ENCODE assay signal across 15 cellular contexts in the genomic region with DNA sequence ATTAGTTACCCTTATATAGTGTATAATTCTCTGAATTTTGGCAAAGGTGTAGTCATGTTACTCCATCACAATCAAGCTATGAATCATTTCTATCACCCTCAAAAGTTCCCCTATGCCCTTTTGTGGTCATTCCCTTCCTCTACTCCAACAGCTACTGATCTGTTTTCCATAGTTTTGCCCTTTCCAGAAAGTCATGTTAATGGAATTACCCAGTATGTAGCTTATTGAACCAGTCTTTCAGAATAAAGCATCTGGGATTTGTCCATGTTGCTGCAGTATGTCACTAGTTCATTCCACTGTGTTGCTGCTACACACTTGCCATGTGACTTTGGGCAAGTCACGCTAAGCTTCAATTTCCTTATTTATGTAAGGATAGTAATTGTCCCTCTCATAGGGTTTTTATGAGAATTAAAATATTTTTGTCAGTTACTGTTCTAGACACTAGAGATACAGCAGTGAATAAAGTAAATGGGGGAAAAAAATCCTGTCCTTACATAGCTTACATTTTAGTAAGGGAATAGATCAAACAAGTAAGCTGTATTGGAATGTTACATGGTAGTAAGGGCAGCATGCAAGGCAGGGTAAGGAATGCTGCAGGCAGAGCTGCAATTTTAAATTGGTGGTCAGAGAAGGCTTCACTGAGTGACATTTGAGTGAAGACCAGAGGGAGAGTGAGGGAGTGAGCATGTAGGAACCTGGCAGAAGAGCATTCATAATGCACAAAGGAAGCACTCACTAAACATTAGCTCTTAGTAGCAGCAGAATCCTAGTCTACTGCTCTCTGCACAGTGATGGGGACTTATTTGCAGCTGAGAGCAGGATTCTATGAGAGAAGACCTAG.
A peak's percentile ranks its signal among the peaks of the same experiment; 100 is the strongest.
DNase-seq lines count a peak whose midpoint lies in the region; ATAC-seq, FAIRE-seq and TF ChIP-seq lines count a peak whose summit lies in the region.
"Had no signal": no experiment of that assay in that cellular context is flagged by ENCODE, and none has a peak within 500 bp of the region (broad histone marks: within the 10 kb centered on the region; RNA-seq: fewer than 3 reads in every experiment).

No MANE protein-coding gene starts in this region.

- H3K9me3 Mint-ChIP-seq in HFFc6, result peaks cover 3% of the 10 kb centered on the region
- H3K9me3 Mint-ChIP-seq: natural killer cell treated with Interleukin-12 subunit alpha and Interleukin-12 subunit beta and Interleukin-15 and Interleukin-18, amount 100 ng/mL, for 72 hours had no signal

- TF ChIP-seq CTCF in HFFc6 (IDR thresholded peaks at IDR 0.05), result no peak
- no peak for TF ChIP-seq CTCF in lower lobe of right lung (IDR thresholded peaks at IDR 0.05)

- no peak overlapping the region for H3K4me3 ChIP-seq in lower lobe of right lung

- no peaks in the 10 kb centered on the region for H3K27me3 Mint-ChIP-seq in HFFc6 (ENCODE audit: insufficient read depth)

- H3K36me3 Mint-ChIP-seq in HFFc6 (ENCODE audit: low read depth), result peaks cover 5% of the 10 kb centered on the region
- H3K36me3 Mint-ChIP-seq: natural killer cell treated with Interleukin-12 subunit alpha and Interleukin-12 subunit beta and Interleukin-15 and Interleukin-18, amount 100 ng/mL, for 72 hours had no signal

- no peak for FAIRE-seq in GM12892 (lab: Jason Lieb, UNC)
- FAIRE-seq: TTC549 had no signal

- H3K4me1 Mint-ChIP-seq in HFFc6 (ENCODE audit: low read depth), result peaks cover 8% of the 10 kb centered on the region

- peaks cover 6% of the 10 kb centered on the region for H3K4me1 ChIP-seq in lower lobe of right lung

- H3K9me3 ChIP-seq in lower lobe of right lung, result no peaks in the 10 kb centered on the region

- no peak overlapping the region for H3K27ac Mint-ChIP-seq in HFFc6
- H3K27ac Mint-ChIP-seq: natural killer cell treated with Interleukin-12 subunit alpha and Interleukin-12 subunit beta and Interleukin-15 and Interleukin-18, amount 100 ng/mL, for 72 hours had no signal

- ATAC-seq in lower lobe of right lung, result peak; percentile 27 to 44
- ATAC-seq: natural killer cell treated with Interleukin-12 subunit alpha and Interleukin-12 subunit beta and Interleukin-15 and Interleukin-18, amount 100 ng/mL, for 72 hours had no signal

- H3K4me3 Mint-ChIP-seq in HFFc6, result no peak overlapping the region
- H3K4me3 Mint-ChIP-seq: natural killer cell treated with Interleukin-12 subunit alpha and Interleukin-12 subunit beta and Interleukin-15 and Interleukin-18, amount 100 ng/mL, for 72 hours had no signal

- H3K27me3 ChIP-seq in lower lobe of right lung (ENCODE audit: low read depth), result no peaks in the 10 kb centered on the region

- intact Hi-C loops in lower lobe of right lung (cut with DNase I), result no loop called here

- no peak for TF ChIP-seq POLR2A in GM12892 (IDR thresholded peaks at IDR 0.05; ENCODE audit: low read depth, low read length)

- DNase-seq in A172 (ENCODE audit: low spot score) (peak; percentile 16), HFFc6 (peak; percentile 93), cerebellum (ENCODE audit: low spot score) (peak; percentile 18), lower lobe of right lung (no peak), T1000 (lab: John Stamatoyannopoulos, UW) (no peak), 8988T (no peak), COR-L47 (lab: John Stamatoyannopoulos, UW) (no peak), GM12892 (ENCODE audit: insufficient read length) (no peak)
- DNase-seq: activated CD8-positive, alpha-beta memory T cell treated with anti-CD3 and anti-CD28 coated beads, Interleukin-2, amount 50 U/mL, for 4 hours; DND-41; H7; NCI-H1436 had no signal

- H3K27ac ChIP-seq in lower lobe of right lung, result peak overlapping the region; percentile 8
- H3K27ac ChIP-seq: RWPE1 had no signal

- no peaks in the 10 kb centered on the region for H3K36me3 ChIP-seq in lower lobe of right lung

Comparison
In these comparisons a context has a peak if more than half of its experiments do, and no peak if none do; other contexts are left out.
1. DNase-seq: peak in A172 (single experiment), HFFc6 (single experiment) and cerebellum (single experiment); none in lower lobe of right lung (single experiment), T1000 (single experiment), 8988T (single experiment), COR-L47 (single experiment) and GM12892 (single experiment).